ENCODE assay signal across 1 cellular context in genomic region chr12:108131657-108132126, GRCh38.
TF ChIP-seq lines count a peak whose summit lies in the region.

No MANE protein-coding gene starts in this region.

TF ChIP-seq in H1, 55 proteins besides CTCF, POLR2A, EP300 and RAD21:
- TF ChIP-seq USF2 (IDR thresholded peaks at IDR 0.05; ENCODE audit: low read length) = no peak
- no peak for TF ChIP-seq BRCA1 (IDR thresholded peaks at IDR 0.05; ENCODE audit: low read depth, low read length)
- TF ChIP-seq SUZ12 (IDR thresholded peaks at IDR 0.05; ENCODE audit: low read length) = no peak
- no peak for TF ChIP-seq EGR1 (IDR thresholded peaks at IDR 0.05; ENCODE audit: borderline replicate concordance, low read depth, low read length)
- TF ChIP-seq SP2 (IDR thresholded peaks at IDR 0.05; ENCODE audit: low read length) = no peak
- no peak for TF ChIP-seq CHD1 (IDR thresholded peaks at IDR 0.05; ENCODE audit: low read depth, low read length)
- no peak for TF ChIP-seq RBBP5 (IDR thresholded peaks at IDR 0.05; ENCODE audit: borderline replicate concordance, low read depth, low read length)
- TF ChIP-seq TBP (IDR thresholded peaks at IDR 0.05; ENCODE audit: low read depth, low read length) = no peak
- no peak for TF ChIP-seq RXRA (IDR thresholded peaks at IDR 0.05; ENCODE audit: insufficient read depth, low read depth, low read length)
- TF ChIP-seq NRF1 (IDR thresholded peaks at IDR 0.05; ENCODE audit: low read depth, low read length) = no peak
- TF ChIP-seq SP1 (IDR thresholded peaks at IDR 0.05; ENCODE audit: low read depth, low read length) = no peak
- TF ChIP-seq TCF12 (IDR thresholded peaks at IDR 0.05; ENCODE audit: low read depth, low read length) = no peak
- TF ChIP-seq KDM4A (IDR thresholded peaks at IDR 0.05; ENCODE audit: low read depth, low read length, severe bottlenecking) = no peak
- no peak for TF ChIP-seq GTF2F1 (IDR thresholded peaks at IDR 0.05; ENCODE audit: borderline replicate concordance, low read depth, low read length)
